Comparison of ENCODE assay signal across 8 cellular contexts in genomic region chr5:14871573-14872069, GRCh38. TPM values are rescaled to one million over a fixed set of nuclear protein-coding genes. Genes with fewer than 3 reads are reported as not detected.
DNase-seq lines count a peak whose midpoint lies in the region; ATAC-seq and TF ChIP-seq lines count a peak whose summit lies in the region.

ANKH (minus strand) TSS chr5:14871778; CDS start chr5:14871447, 331 bp downstream.

- H3K9me3 Mint-ChIP-seq in naive thymus-derived CD8-positive, alpha-beta T cell, result no peaks in the 10 kb centered on the region

- no peak within 1 kb of the TSS for H3K9ac ChIP-seq in HUES48 (ENCODE audit: low read depth, low read length)
- H3K9ac ChIP-seq in fibroblast of lung (ENCODE audit: insufficient read depth, low read length), result peak within 1 kb of the TSS; percentile 65

- H3K27ac ChIP-seq in HUES48 (ENCODE audit: low read depth, low read length) (no peak within 1 kb of the TSS), fibroblast of lung (ENCODE audit: insufficient read depth, low read length) (peak within 1 kb of the TSS; percentile 42)

- H3K79me2 ChIP-seq in fibroblast of lung (ENCODE audit: control insufficient read depth, insufficient read depth, low read length), result no peaks in the 10 kb centered on the region

- peaks cover 25 to 44% (median 34%) of the 10 kb centered on the region in 4 donors for H3K4me1 Mint-ChIP-seq in naive thymus-derived CD8-positive, alpha-beta T cell

- H3K27ac Mint-ChIP-seq in naive thymus-derived CD8-positive, alpha-beta T cell, result peak within 1 kb of the TSS; percentile 89 to 98 (median 97)

- peaks cover 0 to 3% (median 3%) of the 10 kb centered on the region in 3 donors for H3K36me3 Mint-ChIP-seq in naive thymus-derived CD8-positive, alpha-beta T cell

- peak in 1 of 2 donors; percentile 7 for TF ChIP-seq CTCF in fibroblast of lung (conservative IDR thresholded peaks at IDR 0.05 in 1 of 2, IDR thresholded peaks at IDR 0.05 in 1 of 2; ENCODE audit: low read depth in 1 of 2, low read length in 2 of 2)

- peak within 1 kb of the TSS; percentile 85 to 100 (median 98) for H3K4me3 Mint-ChIP-seq in naive thymus-derived CD8-positive, alpha-beta T cell

- peaks cover 5% of the 10 kb centered on the region for H3K4me1 ChIP-seq in HUES48 (ENCODE audit: control insufficient read depth, insufficient read depth, low read length)
- no peaks in the 10 kb centered on the region for H3K4me1 ChIP-seq in fibroblast of lung (ENCODE audit: control insufficient read depth, extremely low read depth, insufficient read depth, low read length)

- peak within 1 kb of the TSS; percentile 82 for H3K4me2 ChIP-seq in fibroblast of lung (ENCODE audit: extremely low read depth, insufficient read depth, low read length)

- peak within 1 kb of the TSS; percentile 72 for H3K4me3 ChIP-seq in HUES48 (ENCODE audit: low read depth, low read length)
- peak within 1 kb of the TSS; percentile 50 to 80 (median 65) for H3K4me3 ChIP-seq in fibroblast of lung (replicated peaks in 1 of 4; ENCODE audit: control extremely low read depth in 1 of 4, insufficient read depth in 1 of 4, low read depth in 3 of 4, low read length in 4 of 4)

- no peaks in the 10 kb centered on the region for H3K27me3 Mint-ChIP-seq in naive thymus-derived CD8-positive, alpha-beta T cell

- peak within 1 kb of the TSS; percentile 62 for H2AFZ ChIP-seq in fibroblast of lung (ENCODE audit: low read length)

- no peaks in the 10 kb centered on the region for H3K36me3 ChIP-seq in HUES48 (ENCODE audit: control insufficient read depth, insufficient read depth, low read length)
- no peaks in the 10 kb centered on the region for H3K36me3 ChIP-seq in fibroblast of lung (ENCODE audit: control insufficient read depth, insufficient read depth, low read length)

- DNase-seq in DMS114 treated with DMSO at 0.1 percent for 48 hours (lab: John Stamatoyannopoulos, UW; ENCODE audit: unreplicated experiment) (peak; percentile 46), fibroblast of lung (ENCODE audit: low read depth in 2 of 2) (peak; percentile 69 to 76)
- peak; percentile 62 to 78 for DNase-seq in activated T-helper 1 cell treated with anti-CD3 and anti-CD28 coated beads, Interleukin-2, amount 50 U/mL, for 16 hours (ENCODE audit: low read depth in 1 of 2, low spot score in 1 of 2)
- DNase-seq in naive thymus-derived CD8-positive, alpha-beta T cell, result peak; percentile 73 to 85 (median 82)
- DNase-seq in stimulated activated naive CD4-positive, alpha-beta T cell (lab: John Stamatoyannopoulos, UW), result peak; percentile 68 to 87 (median 73)

- H4K20me1 ChIP-seq in fibroblast of lung (ENCODE audit: control insufficient read depth, extremely low read depth, insufficient read depth, low read length), result no peaks in the 10 kb centered on the region

- peaks cover 45% of the 10 kb centered on the region for H3K27me3 ChIP-seq in HUES48 (ENCODE audit: control insufficient read depth, insufficient read depth, low read length)
- H3K27me3 ChIP-seq in fibroblast of lung (ENCODE audit: control insufficient read depth, insufficient read depth, low read length), result no peaks in the 10 kb centered on the region

- ATAC-seq in GM21423 (IDR thresholded peaks at IDR 0.05; ENCODE audit: unreplicated experiment), result peak; percentile 84
- peak; percentile 83 to 88 for ATAC-seq in naive thymus-derived CD8-positive, alpha-beta T cell

- H3K9me3 ChIP-seq in HUES48 (ENCODE audit: control insufficient read depth, insufficient read depth, low read length), result no peaks in the 10 kb centered on the region
- no peaks in the 10 kb centered on the region for H3K9me3 ChIP-seq in fibroblast of lung (ENCODE audit: control insufficient read depth, insufficient read depth, low read depth, low read length)

- POLR2A ChIA-PET in naive thymus-derived CD8-positive, alpha-beta T cell (lab: Charles Lee), result interaction anchor here (0.7 to 4.2 kb wide), 5 partner anchors 9 to 186 kb away, joined by 3 to 34 read pairs (median 5); no protein-coding TSS in a partner anchor

TF ChIP-seq in PFSK-1, 5 proteins besides CTCF, POLR2A, EP300 and RAD21:
- TF ChIP-seq, protein P1, sequence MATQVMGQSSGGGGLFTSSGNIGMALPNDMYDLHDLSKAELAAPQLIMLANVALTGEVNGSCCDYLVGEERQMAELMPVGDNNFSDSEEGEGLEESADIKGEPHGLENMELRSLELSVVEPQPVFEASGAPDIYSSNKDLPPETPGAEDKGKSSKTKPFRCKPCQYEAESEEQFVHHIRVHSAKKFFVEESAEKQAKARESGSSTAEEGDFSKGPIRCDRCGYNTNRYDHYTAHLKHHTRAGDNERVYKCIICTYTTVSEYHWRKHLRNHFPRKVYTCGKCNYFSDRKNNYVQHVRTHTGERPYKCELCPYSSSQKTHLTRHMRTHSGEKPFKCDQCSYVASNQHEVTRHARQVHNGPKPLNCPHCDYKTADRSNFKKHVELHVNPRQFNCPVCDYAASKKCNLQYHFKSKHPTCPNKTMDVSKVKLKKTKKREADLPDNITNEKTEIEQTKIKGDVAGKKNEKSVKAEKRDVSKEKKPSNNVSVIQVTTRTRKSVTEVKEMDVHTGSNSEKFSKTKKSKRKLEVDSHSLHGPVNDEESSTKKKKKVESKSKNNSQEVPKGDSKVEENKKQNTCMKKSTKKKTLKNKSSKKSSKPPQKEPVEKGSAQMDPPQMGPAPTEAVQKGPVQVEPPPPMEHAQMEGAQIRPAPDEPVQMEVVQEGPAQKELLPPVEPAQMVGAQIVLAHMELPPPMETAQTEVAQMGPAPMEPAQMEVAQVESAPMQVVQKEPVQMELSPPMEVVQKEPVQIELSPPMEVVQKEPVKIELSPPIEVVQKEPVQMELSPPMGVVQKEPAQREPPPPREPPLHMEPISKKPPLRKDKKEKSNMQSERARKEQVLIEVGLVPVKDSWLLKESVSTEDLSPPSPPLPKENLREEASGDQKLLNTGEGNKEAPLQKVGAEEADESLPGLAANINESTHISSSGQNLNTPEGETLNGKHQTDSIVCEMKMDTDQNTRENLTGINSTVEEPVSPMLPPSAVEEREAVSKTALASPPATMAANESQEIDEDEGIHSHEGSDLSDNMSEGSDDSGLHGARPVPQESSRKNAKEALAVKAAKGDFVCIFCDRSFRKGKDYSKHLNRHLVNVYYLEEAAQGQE (IDR thresholded peaks at IDR 0.05; ENCODE audit: insufficient read depth in 1 of 2, low read depth in 2 of 2, low read length in 2 of 2), result no peak
- TF ChIP-seq SIN3A (IDR thresholded peaks at IDR 0.05; ENCODE audit: borderline replicate concordance, insufficient read depth, low read length), result no peak
- no peak for TF ChIP-seq FOXP2 (optimal IDR thresholded peaks at IDR 0.05; ENCODE audit: borderline replicate concordance, extremely low read depth, extremely low read length, insufficient read depth)
- TF ChIP-seq POLR2AphosphoS5 (IDR thresholded peaks at IDR 0.05; ENCODE audit: low read depth, low read length), result no peak
- peak; percentile 55; the same call in 1 of the 2 replicates for TF ChIP-seq TAF1 (IDR thresholded peaks at IDR 0.05; ENCODE audit: borderline replicate concordance, insufficient read depth, low read length)

RNA-seq across cellular contexts. Expression of gene ANKH, which starts in this region (rescaled TPM):
- 96.1 TPM for polyA plus RNA-seq in PFSK-1 (2012; ENCODE audit: insufficient read length, low read depth)
- 5.4 and 5.8 TPM in 2 replicates for total RNA-seq in fibroblast of lung
- polyA plus RNA-seq in fibroblast of lung, result 10.9 and 14.8 TPM in 2 replicates
- polyA plus RNA-seq in fibroblast of lung (2012), result 15.1 and 28.2 TPM in 2 replicates
- polyA minus RNA-seq in fibroblast of lung (ENCODE audit: low replicate concordance), result 36.5 and 39.2 TPM in 2 replicates
- total RNA-seq in naive thymus-derived CD8-positive, alpha-beta T cell, result 100 to 1,000 TPM; 160 to 162 TPM
- polyA plus RNA-seq in naive thymus-derived CD8-positive, alpha-beta T cell, result 10 to 100 TPM; 29.1 to 41.3 (median 40.4) TPM

Comparison
In these comparisons a context has a peak if more than half of its experiments do, and no peak if none do; other contexts are left out.
1. RNA of gene ANKH (total RNA-seq): 160 to 162 TPM in naive thymus-derived CD8-positive, alpha-beta T cell; 5.4 to 5.8 TPM in fibroblast of lung; every median in the first group is over 10 times any median in the second.
2. Peak in every context shown above with its lines, with median percentiles within 50 percentile points of each other: DNase-seq.